10 cellular contexts compared by ENCODE assay signal in genomic region chr2:236536727-236537398, GRCh38. TPM values are rescaled to one million over a fixed set of nuclear protein-coding genes. Genes with fewer than 3 reads are reported as not detected.
A peak's percentile ranks its signal among the peaks of the same experiment; 100 is the strongest.
DNase-seq lines count a peak whose midpoint lies in the region; ATAC-seq and TF ChIP-seq lines count a peak whose summit lies in the region.
"Had no signal": no experiment of that assay in that cellular context is flagged by ENCODE, and none has a peak within 500 bp of the region (broad histone marks: within the 10 kb centered on the region; RNA-seq: fewer than 3 reads in every experiment).

No MANE protein-coding gene starts in this region.

- H3K4me1 ChIP-seq in thyroid gland (no peaks in the 10 kb centered on the region), aorta (ENCODE audit: control insufficient read depth in 1 of 2, insufficient read depth in 2 of 2, low read length in 2 of 2) (no peaks in the 10 kb centered on the region)

- H3K27ac ChIP-seq in thyroid gland, result no peak overlapping the region
- no peak overlapping the region for H3K27ac ChIP-seq in aorta (ENCODE audit: low read depth in 1 of 2, low read length in 2 of 2)
- H3K27ac ChIP-seq: 22Rv1 had no signal

- no peaks in the 10 kb centered on the region for H3K36me3 ChIP-seq in thyroid gland
- no peaks in the 10 kb centered on the region for H3K36me3 ChIP-seq in aorta (ENCODE audit: control insufficient read depth in 1 of 2, insufficient read depth in 2 of 2, low read length in 1 of 2)

- no peak for TF ChIP-seq CTCF in thyroid gland (IDR thresholded peaks at IDR 0.05)

- peaks cover 14% of the 10 kb centered on the region for H3K36me3 Mint-ChIP-seq in activated naive CD8-positive, alpha-beta T cell treated with anti-CD3 and anti-CD28 coated beads, Interleukin-2, amount 50 U/mL, for 24 hours (ENCODE audit: low read depth)

- TF ChIP-seq POLR2A in thyroid gland (IDR thresholded peaks at IDR 0.05), result no peak

- peak overlapping the region; percentile 86 for H3K4me3 Mint-ChIP-seq in activated naive CD8-positive, alpha-beta T cell treated with anti-CD3 and anti-CD28 coated beads, Interleukin-2, amount 50 U/mL, for 24 hours

- WGBS in thyroid gland, 2 donors, result 73 to 81% methylated on average over 6 of the region's 6 CpGs
- WGBS in aorta, 2 donors, result 87 to 93% methylated on average over 6 of the region's 6 CpGs

- peaks cover 53% of the 10 kb centered on the region for H3K4me1 Mint-ChIP-seq in activated naive CD8-positive, alpha-beta T cell treated with anti-CD3 and anti-CD28 coated beads, Interleukin-2, amount 50 U/mL, for 24 hours

- no peaks in the 10 kb centered on the region for H3K9me3 Mint-ChIP-seq in activated naive CD8-positive, alpha-beta T cell treated with anti-CD3 and anti-CD28 coated beads, Interleukin-2, amount 50 U/mL, for 24 hours

- H3K27ac Mint-ChIP-seq in activated naive CD8-positive, alpha-beta T cell treated with anti-CD3 and anti-CD28 coated beads, Interleukin-2, amount 50 U/mL, for 24 hours, result peak overlapping the region; percentile 94

- DNase-seq in activated CD8-positive, alpha-beta memory T cell treated with anti-CD3 and anti-CD28 coated beads for 24 hours, result peak; percentile 79
- no peak for DNase-seq in activated CD8-positive, alpha-beta memory T cell treated with anti-CD3 and anti-CD28 coated beads, Interleukin-2, amount 50 U/mL, for 48 hours
- DNase-seq in NAMALWA (ENCODE audit: low spot score) (peak; percentile 19), thyroid gland (no peak), aorta (no peak)
- peak; percentile 50 for DNase-seq in activated naive CD8-positive, alpha-beta T cell treated with anti-CD3 and anti-CD28 coated beads, Interleukin-2, amount 50 U/mL, for 24 hours

- H3K4me3 ChIP-seq in thyroid gland (replicated peaks in 1 of 3), result no peak overlapping the region
- no peak overlapping the region for H3K4me3 ChIP-seq in aorta (ENCODE audit: low read length in 2 of 2)

- no peaks in the 10 kb centered on the region for H3K27me3 Mint-ChIP-seq in activated naive CD8-positive, alpha-beta T cell treated with anti-CD3 and anti-CD28 coated beads, Interleukin-2, amount 50 U/mL, for 24 hours

- peak; percentile 75 for ATAC-seq in activated naive CD8-positive, alpha-beta T cell treated with anti-CD3 and anti-CD28 coated beads, Interleukin-2, amount 50 U/mL, for 24 hours
- ATAC-seq in GM18873 (IDR thresholded peaks at IDR 0.05; ENCODE audit: low FRiP score, unreplicated experiment) (no peak), aorta (ENCODE audit: low FRiP score) (no peak), HG03025 (IDR thresholded peaks at IDR 0.05; ENCODE audit: low FRiP score, unreplicated experiment) (no peak)

- H3K27me3 ChIP-seq in thyroid gland (no peaks in the 10 kb centered on the region), aorta (ENCODE audit: control insufficient read depth in 1 of 2, insufficient read depth in 2 of 2, low read length in 1 of 2) (no peaks in the 10 kb centered on the region)

- intact Hi-C loops in thyroid gland (cut with DNase I), result no loop called here
- intact Hi-C loops in aorta (cut with DNase I), result no loop called here

- H3K9me3 ChIP-seq in thyroid gland (no peaks in the 10 kb centered on the region), aorta (ENCODE audit: control insufficient read depth, low read length) (no peaks in the 10 kb centered on the region)

RNA-seq across cellular contexts. Expression of gene ACKR3, which starts 32.8 kb away (rescaled TPM):
- total RNA-seq in thyroid gland (10 to 100 TPM; 32.2 to 68.5 (median 54.8) TPM), aorta (100 to 1,000 TPM; 113 to 116 TPM)
- 10 to 100 TPM in 1 of 2 donors, 1 to 10 TPM in 1; 7.0 to 37.5 TPM for polyA plus RNA-seq in aorta
- total RNA-seq: HT-29 had no signal

Comparison
In these comparisons a context has a peak if more than half of its experiments do, and no peak if none do; other contexts are left out.
1. DNase-seq: peak in activated CD8-positive, alpha-beta memory T cell treated with anti-CD3 and anti-CD28 coated beads for 24 hours (single experiment), NAMALWA (single experiment) and activated naive CD8-positive, alpha-beta T cell treated with anti-CD3 and anti-CD28 coated beads, Interleukin-2, amount 50 U/mL, for 24 hours (single experiment); none in activated CD8-positive, alpha-beta memory T cell treated with anti-CD3 and anti-CD28 coated beads, Interleukin-2, amount 50 U/mL, for 48 hours (single experiment), thyroid gland (0 of 2) and aorta (0 of 2).